ENCODE assay signal across 4 cellular contexts in genomic region chr15:75942464-75942863, GRCh38.
A peak's percentile ranks its signal among the peaks of the same experiment; 100 is the strongest.
TF ChIP-seq lines count a peak whose summit lies in the region.

No MANE protein-coding gene starts in this region.

TF ChIP-seq in SK-N-SH treated with all-trans-retinoic acid at 6 μM for 48 hours, 23 proteins besides CTCF, POLR2A, EP300 and RAD21 (continues in another document):
- TF ChIP-seq ZFP30 (CRISPR knock-in tag; IDR thresholded peaks at IDR 0.05), result no peak
- TF ChIP-seq TSHZ2 (CRISPR knock-in tag; IDR thresholded peaks at IDR 0.05), result no peak
- TF ChIP-seq ZC3H10 (CRISPR knock-in tag; IDR thresholded peaks at IDR 0.05), result no peak
- no peak for TF ChIP-seq PATZ1 (CRISPR knock-in tag; IDR thresholded peaks at IDR 0.05; ENCODE audit: borderline replicate concordance)
- no peak for TF ChIP-seq TCF4 (CRISPR knock-in tag; IDR thresholded peaks at IDR 0.05; ENCODE audit: borderline replicate concordance)
- no peak for TF ChIP-seq ESRRG (CRISPR knock-in tag; IDR thresholded peaks at IDR 0.05)
- no peak for TF ChIP-seq ISL1 (CRISPR knock-in tag; IDR thresholded peaks at IDR 0.05)
- no peak for TF ChIP-seq SNAI2 (CRISPR knock-in tag; IDR thresholded peaks at IDR 0.05)
- no peak for TF ChIP-seq TOX (CRISPR knock-in tag; IDR thresholded peaks at IDR 0.05; ENCODE audit: borderline replicate concordance)
- TF ChIP-seq GLIS3 (CRISPR knock-in tag; IDR thresholded peaks at IDR 0.05), result no peak
- no peak for TF ChIP-seq ZNF565 (CRISPR knock-in tag; conservative IDR thresholded peaks at IDR 0.05; ENCODE audit: low read depth)

TF ChIP-seq in SK-N-SH, 30 proteins besides CTCF, POLR2A, EP300 and RAD21:
- TF ChIP-seq RCOR1 (IDR thresholded peaks at IDR 0.05; ENCODE audit: low read length) (no peak), ZBTB33 (IDR thresholded peaks at IDR 0.05; ENCODE audit: borderline replicate concordance, low read depth) (no peak), IRF3 (IDR thresholded peaks at IDR 0.05; ENCODE audit: low read depth, low read length) (no peak), TEAD4 (IDR thresholded peaks at IDR 0.05; ENCODE audit: borderline replicate concordance, insufficient read depth) (no peak), EZH2phosphoT487 (IDR thresholded peaks at IDR 0.05; ENCODE audit: borderline replicate concordance, low read depth) (no peak), ELF1 (IDR thresholded peaks at IDR 0.05) (no peak), MAX (IDR thresholded peaks at IDR 0.05; ENCODE audit: low read depth) (no peak), FOXJ3 (CRISPR knock-in tag; IDR thresholded peaks at IDR 0.05) (no peak), MXI1 (IDR thresholded peaks at IDR 0.05; ENCODE audit: low read depth, low read length) (no peak), TAF1 (IDR thresholded peaks at IDR 0.05; ENCODE audit: borderline replicate concordance, low read depth, low read length) (no peak), GATA2 (CRISPR knock-in tag; IDR thresholded peaks at IDR 0.05) (no peak)

TF ChIP-seq in GM23338, 12 proteins besides CTCF, POLR2A, EP300 and RAD21:
- TF ChIP-seq ZNF462 (CRISPR knock-in tag; IDR thresholded peaks at IDR 0.05) (no peak), POLR2AphosphoS5 (IDR thresholded peaks at IDR 0.05; ENCODE audit: low read depth) (peak; percentile 20; the same call in 1 of the 2 replicates), ZNF331 (CRISPR knock-in tag; IDR thresholded peaks at IDR 0.05; ENCODE audit: low read depth) (no peak), ZNF114 (CRISPR knock-in tag; IDR thresholded peaks at IDR 0.05) (no peak), CREB1 (CRISPR knock-in tag; IDR thresholded peaks at IDR 0.05; ENCODE audit: low read depth) (no peak), STAT1 (IDR thresholded peaks at IDR 0.05; ENCODE audit: unreplicated experiment) (no peak), REST (IDR thresholded peaks at IDR 0.05; ENCODE audit: unreplicated experiment) (no peak)
TF ChIP-seq in GM23338: peak in this region for 1.

TF ChIP-seq in K562, 482 proteins besides CTCF, POLR2A, EP300 and RAD21:
- TF ChIP-seq MEIS2 (IDR thresholded peaks at IDR 0.05; ENCODE audit: partially characterized antibody) (no peak), MYC (IDR thresholded peaks at IDR 0.05; ENCODE audit: low read depth, low read length) (no peak), MYC (CRISPR knock-in tag; IDR thresholded peaks at IDR 0.05; ENCODE audit: borderline replicate concordance, low read depth) (no peak), ZNF695 (CRISPR knock-in tag; IDR thresholded peaks at IDR 0.05) (no peak), E2F3 (CRISPR knock-in tag; IDR thresholded peaks at IDR 0.05) (no peak), ZNF24 (IDR thresholded peaks at IDR 0.05) (no peak), E2F6 (IDR thresholded peaks at IDR 0.05; ENCODE audit: borderline replicate concordance in 1 of 2, extremely low read depth in 1 of 2, insufficient read depth in 1 of 2, insufficient read length in 1 of 2, low read depth in 1 of 2, low read length in 1 of 2, poor library complexity in 1 of 2, severe bottlenecking in 1 of 2) (peak in 1 of 2 experiments; percentile 9), ZNF224 (CRISPR knock-in tag; IDR thresholded peaks at IDR 0.05) (no peak), MITF (IDR thresholded peaks at IDR 0.05) (no peak), KLF6 (CRISPR knock-in tag; IDR thresholded peaks at IDR 0.05; ENCODE audit: borderline replicate concordance) (no peak), L3MBTL2 (IDR thresholded peaks at IDR 0.05) (0 out of 2 replicates have a peak, but pooled peaks have one; percentile 23), SIN3A (IDR thresholded peaks at IDR 0.05; ENCODE audit: borderline replicate concordance in 2 of 2, control insufficient read depth in 1 of 2, low read depth in 2 of 2, low read length in 2 of 2) (0 out of 4 replicates have a peak, but pooled peaks of 1 of the 2 experiments have one; percentile 28), PCBP1 (IDR thresholded peaks at IDR 0.05; ENCODE audit: low read depth, low read length, poor library complexity, severe bottlenecking) (no peak), TAF7 (tag; IDR thresholded peaks at IDR 0.05) (no peak), ZFP30 (CRISPR knock-in tag; IDR thresholded peaks at IDR 0.05; ENCODE audit: borderline replicate concordance) (no peak), PCBP2 (IDR thresholded peaks at IDR 0.05; ENCODE audit: low read depth, low read length, poor library complexity, severe bottlenecking) (no peak), TAL1 (IDR thresholded peaks at IDR 0.05) (no peak), PTRF (tag; IDR thresholded peaks at IDR 0.05) (no peak), TGIF2 (CRISPR knock-in tag; IDR thresholded peaks at IDR 0.05) (no peak), SMAD1 (IDR thresholded peaks at IDR 0.05; ENCODE audit: low read depth, low read length, partially characterized antibody) (no peak), KAT8 (IDR thresholded peaks at IDR 0.05; ENCODE audit: low read depth) (no peak), PML (IDR thresholded peaks at IDR 0.05; ENCODE audit: low read length) (no peak), ZNF707 (CRISPR knock-in tag; conservative IDR thresholded peaks at IDR 0.05) (no peak), TAF9B (IDR thresholded peaks at IDR 0.05; ENCODE audit: partially characterized antibody) (no peak)
